8 cellular contexts compared by ENCODE assay signal in genomic region chr2:197499594-197500502, GRCh38. TPM values are rescaled to one million over a fixed set of nuclear protein-coding genes. Genes with fewer than 3 reads are reported as not detected.
A peak's percentile ranks its signal among the peaks of the same experiment; 100 is the strongest.
DNase-seq lines count a peak whose midpoint lies in the region; ATAC-seq and TF ChIP-seq lines count a peak whose summit lies in the region.

Gene HSPD1 (minus strand): TSS chr2:197499840. CDS start chr2:197498848, 992 bp downstream.
Gene HSPE1 (plus strand): TSS chr2:197500379. CDS start chr2:197500437, 58 bp downstream.

- H3K36me3 ChIP-seq in RWPE2 (ENCODE audit: low read depth), result peaks cover 77% of the 10 kb centered on the region

- intact Hi-C loops in activated T-helper 2 cell treated with anti-CD3 and anti-CD28 coated beads, Interferon-gamma antibody, Interleukin-2, Interleukin-4, amounts not matched to agents 10 μg/mL and 5 μg/mL and 100 μg/mL, durations not matched to agents 14 hours and 24 hours and 36 hours (cut with micrococcal nuclease), result loop anchor here (1.0 kb wide), 4 partner anchors 15 to 205 kb away; partner anchors contain the start of genes COQ10B, MARS2 and SF3B1
- intact Hi-C loops in natural killer cell (cut with micrococcal nuclease), result loop anchor here (1.0 kb wide), 3 partner anchors 15 to 65 kb away; partner anchors contain the start of genes COQ10B and SF3B1

- H3K4me1 Mint-ChIP-seq in activated T-helper 2 cell treated with anti-CD3 and anti-CD28 coated beads, Interferon-gamma antibody, Interleukin-2, Interleukin-4, amounts not matched to agents 10 μg/mL and 5 μg/mL and 100 μg/mL, durations not matched to agents 14 hours and 24 hours and 36 hours (ENCODE audit: low read depth), result peaks cover 41% of the 10 kb centered on the region
- peaks cover 39 to 48% of the 10 kb centered on the region in 2 donors for H3K4me1 Mint-ChIP-seq in natural killer cell

- DNase-seq in EH (ENCODE audit: low read depth), result peak; percentile 100
- DNase-seq in H4 (ENCODE audit: low spot score), result peak; percentile 98
- DNase-seq in LoVo (ENCODE audit: low spot score), result peak; percentile 98
- DNase-seq in RWPE2 (ENCODE audit: low spot score), result peak; percentile 98
- peak; percentile 99 for DNase-seq in activated T-helper 2 cell treated with anti-CD3 and anti-CD28 coated beads, Interferon-gamma antibody, Interleukin-2, Interleukin-4, amounts not matched to agents 10 μg/mL and 5 μg/mL and 100 μg/mL, durations not matched to agents 14 hours and 24 hours and 36 hours (ENCODE audit: low spot score)
- DNase-seq in fibroblast of mammary gland (ENCODE audit: low read depth), result peak; percentile 99
- DNase-seq in natural killer cell, result peak; percentile 93
- peak; percentile 99 for DNase-seq in stimulated activated naive CD4-positive, alpha-beta T cell treated with Interleukin-2 at 50 U/mL for 16 hours (lab: John Stamatoyannopoulos, UW)

- H3K4me3 Mint-ChIP-seq in activated T-helper 2 cell treated with anti-CD3 and anti-CD28 coated beads, Interferon-gamma antibody, Interleukin-2, Interleukin-4, amounts not matched to agents 10 μg/mL and 5 μg/mL and 100 μg/mL, durations not matched to agents 14 hours and 24 hours and 36 hours (ENCODE audit: low read depth), result peak within 1 kb of the TSS; percentile 94
- peak within 1 kb of the TSS; percentile 88 for H3K4me3 Mint-ChIP-seq in natural killer cell

- no peaks in the 10 kb centered on the region for H3K27me3 Mint-ChIP-seq in activated T-helper 2 cell treated with anti-CD3 and anti-CD28 coated beads, Interferon-gamma antibody, Interleukin-2, Interleukin-4, amounts not matched to agents 10 μg/mL and 5 μg/mL and 100 μg/mL, durations not matched to agents 14 hours and 24 hours and 36 hours (ENCODE audit: low read depth)
- H3K27me3 Mint-ChIP-seq in natural killer cell (ENCODE audit: low read depth in 2 of 2), result no peaks in the 10 kb centered on the region

- peaks cover 88% of the 10 kb centered on the region for H3K36me3 Mint-ChIP-seq in activated T-helper 2 cell treated with anti-CD3 and anti-CD28 coated beads, Interferon-gamma antibody, Interleukin-2, Interleukin-4, amounts not matched to agents 10 μg/mL and 5 μg/mL and 100 μg/mL, durations not matched to agents 14 hours and 24 hours and 36 hours (ENCODE audit: low read depth)
- H3K36me3 Mint-ChIP-seq in natural killer cell, result peaks cover 3% of the 10 kb centered on the region

- TF ChIP-seq CTCF in RWPE2 (IDR thresholded peaks at IDR 0.05; ENCODE audit: poor library complexity, severe bottlenecking) (no peak), fibroblast of mammary gland (conservative IDR thresholded peaks at IDR 0.05; ENCODE audit: control insufficient read depth, insufficient read depth, low read depth, low read length) (no peak), natural killer cell (IDR thresholded peaks at IDR 0.05) (no peak)

- peak; percentile 88 for ATAC-seq in RWPE2 (ENCODE audit: low read depth)
- ATAC-seq in natural killer cell, result peak; percentile 84 to 95 (median 86)

- H3K9me3 ChIP-seq in RWPE2 (ENCODE audit: severe bottlenecking), result no peaks in the 10 kb centered on the region

- H3K27ac Mint-ChIP-seq in activated T-helper 2 cell treated with anti-CD3 and anti-CD28 coated beads, Interferon-gamma antibody, Interleukin-2, Interleukin-4, amounts not matched to agents 10 μg/mL and 5 μg/mL and 100 μg/mL, durations not matched to agents 14 hours and 24 hours and 36 hours, result peak within 1 kb of the TSS; percentile 97
- peak within 1 kb of the TSS; percentile 94 for H3K27ac Mint-ChIP-seq in natural killer cell

- H3K27me3 ChIP-seq in RWPE2 (ENCODE audit: insufficient read depth, poor library complexity, severe bottlenecking), result no peaks in the 10 kb centered on the region

- peak within 1 kb of the TSS; percentile 72 for H3K4me3 ChIP-seq in RWPE2 (ENCODE audit: severe bottlenecking)
- H3K4me3 ChIP-seq in fibroblast of mammary gland (ENCODE audit: control insufficient read depth, low read depth, low read length), result peak within 1 kb of the TSS; percentile 79

- peaks cover 25% of the 10 kb centered on the region for H3K4me1 ChIP-seq in RWPE2 (ENCODE audit: insufficient read depth, poor library complexity, severe bottlenecking)

- H3K9me3 Mint-ChIP-seq in activated T-helper 2 cell treated with anti-CD3 and anti-CD28 coated beads, Interferon-gamma antibody, Interleukin-2, Interleukin-4, amounts not matched to agents 10 μg/mL and 5 μg/mL and 100 μg/mL, durations not matched to agents 14 hours and 24 hours and 36 hours, result no peaks in the 10 kb centered on the region
- H3K9me3 Mint-ChIP-seq in natural killer cell, result no peaks in the 10 kb centered on the region

- peak within 1 kb of the TSS; percentile 85 for H3K27ac ChIP-seq in RWPE2 (ENCODE audit: poor library complexity, severe bottlenecking)

RNA-seq across cellular contexts. Expression of gene HSPD1, which starts in this region (rescaled TPM):
- 364 and 452 TPM in 2 replicates for total RNA-seq in H4 (2014; rRNA removed; shearing (Covaris generic))
- total RNA-seq in activated T-helper 2 cell treated with anti-CD3 and anti-CD28 coated beads, Interferon-gamma antibody, Interleukin-2, Interleukin-4, amounts not matched to agents 10 μg/mL and 5 μg/mL and 100 μg/mL, durations not matched to agents 14 hours and 24 hours and 36 hours, result 749 and 761 TPM in 2 replicates
- 100 to 1,000 TPM in 2 of 3 donors, 10 to 100 TPM in 1; 79.7 to 130 (median 113) TPM for total RNA-seq in natural killer cell

RNA-seq across cellular contexts. Expression of gene HSPE1, which starts in this region (rescaled TPM):
- 328 and 511 TPM in 2 replicates for total RNA-seq in H4 (2014; rRNA removed; shearing (Covaris generic))
- total RNA-seq in activated T-helper 2 cell treated with anti-CD3 and anti-CD28 coated beads, Interferon-gamma antibody, Interleukin-2, Interleukin-4, amounts not matched to agents 10 μg/mL and 5 μg/mL and 100 μg/mL, durations not matched to agents 14 hours and 24 hours and 36 hours, result 301 and 309 TPM in 2 replicates
- 10 to 100 TPM; 47.6 to 70.7 (median 50.7) TPM for total RNA-seq in natural killer cell

Comparison
In these comparisons a context has a peak if more than half of its experiments do, and no peak if none do; other contexts are left out.
1. Peak in every context shown above with its lines: DNase-seq, ATAC-seq, H3K4me3 ChIP-seq and H3K27ac ChIP-seq.